22 cellular contexts compared by ENCODE assay signal in the genomic region with DNA sequence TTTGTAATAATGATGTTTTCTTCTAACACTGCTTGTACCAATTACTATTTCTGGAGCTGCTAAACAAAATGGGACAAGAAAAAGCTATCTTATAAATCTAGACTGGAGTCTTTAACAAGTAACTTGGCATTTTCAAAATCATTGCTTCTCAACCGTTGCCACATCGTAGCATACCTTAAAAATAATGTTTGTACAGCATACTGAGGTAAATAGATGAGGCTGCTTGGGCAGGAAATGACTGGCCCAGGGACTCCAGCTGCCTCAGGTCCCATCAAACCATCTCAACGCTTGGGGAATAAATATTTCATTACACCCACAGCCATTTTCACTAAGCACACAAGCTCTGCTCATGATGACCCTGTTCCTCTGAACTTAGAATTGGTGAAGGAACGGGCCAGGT.
DNase-seq lines count a peak whose midpoint lies in the region; ATAC-seq and TF ChIP-seq lines count a peak whose summit lies in the region.
"Had no signal": no experiment of that assay in that cellular context is flagged by ENCODE, and none has a peak within 500 bp of the region (broad histone marks: within the 10 kb centered on the region; RNA-seq: fewer than 3 reads in every experiment).

No MANE protein-coding gene starts in this region.

- in situ Hi-C loops in Caki2 (cut with HindIII; ENCODE audit: low pct_unique_long_range_greater_than_20kb, low sequenced_read_pairs), result no loop called here

- TF ChIP-seq CTCF in cardiac fibroblast (IDR thresholded peaks at IDR 0.05; ENCODE audit: low read depth, low read length), result no peak

- H3K4me3 ChIP-seq in cardiac fibroblast (replicated peaks in 1 of 2; ENCODE audit: low read depth in 2 of 2, low read length in 2 of 2), result no peak overlapping the region
- H3K4me3 ChIP-seq: coronary artery, gastrocnemius medialis, prostate gland, uterus had no signal

- DNase-seq in Caki2 (ENCODE audit: low read depth) (peak; percentile 8), NCI-H226 (peak; percentile 12), cardiac fibroblast (ENCODE audit: low read depth in 2 of 2) (peak; percentile 3 to 60), myocyte (ENCODE audit: low read depth) (peak; percentile 0), epidermal melanocyte (ENCODE audit: insufficient read length, low spot score) (no peak), inferior parietal cortex (ENCODE audit: extremely low spot score) (no peak)
- DNase-seq in activated CD4-positive, alpha-beta T cell treated with anti-CD3 and anti-CD28 coated beads, Interleukin-2, amount 50 U/mL, for 48 hours, result no peak
- DNase-seq: activated CD4-positive, CD25-positive, alpha-beta regulatory T cell treated with anti-CD3 and anti-CD28 coated beads, Interleukin-2, amount 50 U/mL, for 72 hours; activated T-cell treated with anti-CD3 and anti-CD28 coated beads, Interleukin-2, amount 50 U/mL, for 72 hours; CD4-positive, alpha-beta T cell; DMS153; gastrocnemius medialis; left colon; midbrain; NCI-H2171 treated with DMSO at 0.1 percent for 48 hours; NCI-H82; stimulated activated CD8-positive, alpha-beta memory T cell treated with anti-CD3 and anti-CD28 coated beads, Interleukin-4, amount 100 ng/mL, for 48 hours; uterus had no signal

- no peak for ATAC-seq in HG03025 (IDR thresholded peaks at IDR 0.05; ENCODE audit: low FRiP score, unreplicated experiment)
- ATAC-seq: activated naive CD4-positive, alpha-beta T cell treated with anti-CD3 and anti-CD28 coated beads, Interleukin-2, amount 50 U/mL, for 72 hours; activated T-cell treated with anti-CD3 and anti-CD28 coated beads, Interleukin-2, amount 50 U/mL, for 72 hours; gastrocnemius medialis; left colon had no signal

Comparison
In these comparisons a context has a peak if more than half of its experiments do, and no peak if none do; other contexts are left out.
1. DNase-seq: peak in Caki2 (single experiment), NCI-H226 (single experiment), cardiac fibroblast (2 of 2) and myocyte (single experiment); none in activated CD4-positive, alpha-beta T cell treated with anti-CD3 and anti-CD28 coated beads, Interleukin-2, amount 50 U/mL, for 48 hours (0 of 2), epidermal melanocyte (single experiment) and inferior parietal cortex (single experiment).